ENCODE assay signal across 8 cellular contexts in the genomic region with DNA sequence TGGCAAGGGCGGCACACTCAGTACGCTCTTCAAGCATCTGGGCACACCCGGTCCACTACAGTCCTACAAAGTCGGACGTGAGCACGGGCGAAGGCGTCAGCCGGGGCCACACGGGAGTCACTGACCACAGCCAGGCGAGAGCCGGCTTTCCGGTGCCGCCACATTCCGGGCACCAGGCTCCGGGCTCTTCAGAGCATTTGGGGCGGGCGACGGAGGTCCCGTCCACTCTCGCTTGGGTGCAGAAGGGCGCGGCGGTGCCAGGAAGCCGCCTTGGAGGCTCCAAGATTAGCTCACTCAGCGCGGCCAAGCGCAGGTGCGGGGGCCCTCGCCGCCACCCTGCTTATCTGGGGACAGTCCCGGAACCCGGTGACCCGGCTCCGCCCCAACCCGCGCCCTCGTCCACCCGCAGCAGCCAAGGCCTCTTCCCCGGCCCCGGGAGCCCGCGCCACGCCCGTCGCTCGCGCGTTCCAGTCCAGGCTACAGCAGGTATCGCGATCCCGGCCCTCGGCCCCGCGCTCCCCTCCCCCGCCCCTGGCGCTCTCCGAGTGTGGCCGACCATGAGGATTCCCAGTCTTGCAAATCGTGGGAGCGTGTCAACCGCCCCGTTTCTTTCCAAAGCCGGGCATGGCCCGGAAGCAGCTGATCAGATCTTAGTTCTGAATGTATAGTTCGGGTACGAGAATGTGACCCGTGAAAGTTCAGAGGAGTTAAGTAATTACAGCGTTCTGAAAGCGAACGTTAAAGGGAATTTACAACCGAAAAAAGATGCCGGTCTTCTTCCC. TPM values are rescaled to one million over a fixed set of nuclear protein-coding genes. Genes with fewer than 3 reads are reported as not detected.
DNase-seq lines count a peak whose midpoint lies in the region; ATAC-seq and TF ChIP-seq lines count a peak whose summit lies in the region.

A gene (plus strand): TSS at position 127 of the 782 bp plus-strand sequence. CDS start 2,678 bp downstream, outside the sequence.

- in situ Hi-C loops in mammary epithelial cell (cut with MboI; ENCODE audit: low sequenced_read_pairs in 2 of 2) = no loop called here

- H4K20me1 ChIP-seq in mammary epithelial cell (ENCODE audit: insufficient read depth, low read length) (no peaks in the 10 kb centered on the region), smooth muscle cell (ENCODE audit: low read depth) (no peaks in the 10 kb centered on the region)

- peak; percentile 31 for ATAC-seq in HG03575 (IDR thresholded peaks at IDR 0.05; ENCODE audit: extremely low read depth, insufficient number of reproducible peaks, low FRiP score, unreplicated experiment)

- H3K9me3 Mint-ChIP-seq in T-helper 1 cell treated with Interleukin-12 subunit alpha and Interleukin-12 subunit beta and Interleukin-4 antibody, amounts not matched to agents 30 μg/mL and 1 μg/mL, for 36 hours = no peaks in the 10 kb centered on the region

- dilution Hi-C loops in mammary epithelial cell (cut with HindIII; ENCODE audit: low sequenced_read_pairs) = no loop called here

- peaks cover 24% of the 10 kb centered on the region for H3K4me1 Mint-ChIP-seq in T-helper 1 cell treated with Interleukin-12 subunit alpha and Interleukin-12 subunit beta and Interleukin-4 antibody, amounts not matched to agents 30 μg/mL and 1 μg/mL, for 36 hours (ENCODE audit: low read depth)

- H3K27me3 ChIP-seq in mammary epithelial cell (ENCODE audit: insufficient read depth, low read length) = no peaks in the 10 kb centered on the region
- H3K27me3 ChIP-seq in smooth muscle cell (ENCODE audit: low read depth) = no peaks in the 10 kb centered on the region
- H3K27me3 ChIP-seq in SJCRH30 = no peaks in the 10 kb centered on the region

- DNase-seq in DMS53 treated with DMSO at 0.1 percent for 48 hours (lab: John Stamatoyannopoulos, UW; ENCODE audit: unreplicated experiment) = peak; percentile 26
- DNase-seq in GM20000 (ENCODE audit: low spot score) = peak; percentile 75
- peak; percentile 16 for DNase-seq in mammary epithelial cell
- DNase-seq in iPS-NIHi7 (ENCODE audit: extremely low spot score) = peak; percentile 92
- DNase-seq in smooth muscle cell (lab: John Stamatoyannopoulos, UW; ENCODE audit: unreplicated experiment) = peak; percentile 22
- DNase-seq in SJCRH30 = no peak

- no TSS peak for BruUV-seq in mammary epithelial cell (replicated peaks; lab: Mats Ljungman, UMichigan)

- peak within 1 kb of the TSS; percentile 92 for H3K4me3 Mint-ChIP-seq in T-helper 1 cell treated with Interleukin-12 subunit alpha and Interleukin-12 subunit beta and Interleukin-4 antibody, amounts not matched to agents 30 μg/mL and 1 μg/mL, for 36 hours

- H3K79me2 ChIP-seq in mammary epithelial cell (ENCODE audit: insufficient read depth, low read length) = no peaks in the 10 kb centered on the region
- H3K79me2 ChIP-seq in smooth muscle cell (ENCODE audit: low read depth) = no peaks in the 10 kb centered on the region

- H3K36me3 Mint-ChIP-seq in T-helper 1 cell treated with Interleukin-12 subunit alpha and Interleukin-12 subunit beta and Interleukin-4 antibody, amounts not matched to agents 30 μg/mL and 1 μg/mL, for 36 hours (ENCODE audit: low read depth) = peaks cover 2% of the 10 kb centered on the region

- H3K9ac ChIP-seq in mammary epithelial cell (ENCODE audit: insufficient read depth, low read length) (peak within 1 kb of the TSS; percentile 37), smooth muscle cell (ENCODE audit: low read depth) (peak within 1 kb of the TSS; percentile 67)

- H3K36me3 ChIP-seq in mammary epithelial cell (ENCODE audit: insufficient read depth, low read length) (no peaks in the 10 kb centered on the region), smooth muscle cell (ENCODE audit: low read depth) (no peaks in the 10 kb centered on the region), SJCRH30 (no peaks in the 10 kb centered on the region)

- H3K4me3 ChIP-seq in mammary epithelial cell (replicated peaks in 1 of 3; ENCODE audit: insufficient read depth in 1 of 3, low read depth in 2 of 3, low read length in 3 of 3) (peak within 1 kb of the TSS; percentile 49 to 58 (median 57)), smooth muscle cell (peak within 1 kb of the TSS; percentile 65), SJCRH30 (no peak within 1 kb of the TSS)

- H2AFZ ChIP-seq in mammary epithelial cell (ENCODE audit: low read depth, low read length) (peak within 1 kb of the TSS; percentile 97), smooth muscle cell (ENCODE audit: low read depth) (peak within 1 kb of the TSS; percentile 100)

- H3K9me3 ChIP-seq in mammary epithelial cell (replicated peaks; ENCODE audit: insufficient read depth, low read length) = no peaks in the 10 kb centered on the region
- no peaks in the 10 kb centered on the region for H3K9me3 ChIP-seq in smooth muscle cell (replicated peaks; ENCODE audit: low read depth)
- no peaks in the 10 kb centered on the region for H3K9me3 ChIP-seq in SJCRH30 (replicated peaks)

- H3K27ac Mint-ChIP-seq in T-helper 1 cell treated with Interleukin-12 subunit alpha and Interleukin-12 subunit beta and Interleukin-4 antibody, amounts not matched to agents 30 μg/mL and 1 μg/mL, for 36 hours = peak within 1 kb of the TSS; percentile 93

- peaks cover 3% of the 10 kb centered on the region for H3K27me3 Mint-ChIP-seq in T-helper 1 cell treated with Interleukin-12 subunit alpha and Interleukin-12 subunit beta and Interleukin-4 antibody, amounts not matched to agents 30 μg/mL and 1 μg/mL, for 36 hours (ENCODE audit: low read depth)

- H3F3A ChIP-seq in smooth muscle cell (ENCODE audit: low read depth) = peaks cover 8% of the 10 kb centered on the region

- H3K4me1 ChIP-seq in mammary epithelial cell (ENCODE audit: insufficient read depth, low read length) = peaks cover 6% of the 10 kb centered on the region
- H3K4me1 ChIP-seq in smooth muscle cell (ENCODE audit: low read depth) = no peaks in the 10 kb centered on the region
- no peaks in the 10 kb centered on the region for H3K4me1 ChIP-seq in SJCRH30

- 4% methylated on average over 24 of the region's 73 CpGs for WGBS in mammary epithelial cell (ENCODE audit: low coverage, missing lambda C conversion rate)
- WGBS in smooth muscle cell (ENCODE audit: low lambda C conversion rate) = 3% methylated on average over 46 of the region's 73 CpGs

- H3K4me2 ChIP-seq in mammary epithelial cell (ENCODE audit: insufficient read depth, low read depth, low read length) = peak within 1 kb of the TSS; percentile 96
- peak within 1 kb of the TSS; percentile 97 for H3K4me2 ChIP-seq in smooth muscle cell

- CTCF ChIA-PET in mammary epithelial cell (lab: Charles Lee; ENCODE audit: low non-redundant PET) = interaction anchor here (0.6 kb wide), 1 partner anchor 33 kb away, joined by 4 read pairs; no protein-coding TSS in a partner anchor

- intact Hi-C loops in mammary epithelial cell (cut with micrococcal nuclease) = no loop called here

- peak within 1 kb of the TSS; percentile 41 for H3K27ac ChIP-seq in mammary epithelial cell (ENCODE audit: insufficient read depth, low read depth, low read length)
- peak within 1 kb of the TSS; percentile 14 for H3K27ac ChIP-seq in smooth muscle cell (ENCODE audit: low read depth)
- H3K27ac ChIP-seq in SJCRH30 = no peak within 1 kb of the TSS

- TF ChIP-seq CTCF in GM20000 (IDR thresholded peaks at IDR 0.05; ENCODE audit: extremely low read depth, missing control alignments) (no peak), mammary epithelial cell (conservative IDR thresholded peaks at IDR 0.05 in 1 of 2, IDR thresholded peaks at IDR 0.05 in 1 of 2; ENCODE audit: extremely low read depth in 1 of 2, insufficient read depth in 1 of 2, low read depth in 1 of 2, low read length in 2 of 2) (no peak), smooth muscle cell (IDR thresholded peaks at IDR 0.05; ENCODE audit: borderline replicate concordance, insufficient read depth, poor library complexity, severe bottlenecking) (no peak)

RNA-seq across cellular contexts. Expression of the gene that starts here (rescaled TPM):
- total RNA-seq in mammary epithelial cell (1 to 10 TPM; 1.0 to 9.5 TPM), smooth muscle cell (1.3 and 3.3 TPM in 2 replicates)
- polyA plus RNA-seq in mammary epithelial cell (0.99 TPM), smooth muscle cell (2.2 and 2.9 TPM in 2 replicates)
- polyA minus RNA-seq in mammary epithelial cell = not detected
- 0.06 and 0.15 TPM in 2 replicates for total RNA-seq in SJCRH30 (2014; rRNA removed; shearing (Covaris generic))

Comparison
In these comparisons a context has a peak if more than half of its experiments do, and no peak if none do; other contexts are left out.
1. DNase-seq: peak in DMS53 treated with DMSO at 0.1 percent for 48 hours (single experiment), GM20000 (single experiment), mammary epithelial cell (single experiment), iPS-NIHi7 (single experiment) and smooth muscle cell (single experiment); none in SJCRH30 (0 of 2).